Comparison of ENCODE assay signal across 1 cellular context in the genomic region with DNA sequence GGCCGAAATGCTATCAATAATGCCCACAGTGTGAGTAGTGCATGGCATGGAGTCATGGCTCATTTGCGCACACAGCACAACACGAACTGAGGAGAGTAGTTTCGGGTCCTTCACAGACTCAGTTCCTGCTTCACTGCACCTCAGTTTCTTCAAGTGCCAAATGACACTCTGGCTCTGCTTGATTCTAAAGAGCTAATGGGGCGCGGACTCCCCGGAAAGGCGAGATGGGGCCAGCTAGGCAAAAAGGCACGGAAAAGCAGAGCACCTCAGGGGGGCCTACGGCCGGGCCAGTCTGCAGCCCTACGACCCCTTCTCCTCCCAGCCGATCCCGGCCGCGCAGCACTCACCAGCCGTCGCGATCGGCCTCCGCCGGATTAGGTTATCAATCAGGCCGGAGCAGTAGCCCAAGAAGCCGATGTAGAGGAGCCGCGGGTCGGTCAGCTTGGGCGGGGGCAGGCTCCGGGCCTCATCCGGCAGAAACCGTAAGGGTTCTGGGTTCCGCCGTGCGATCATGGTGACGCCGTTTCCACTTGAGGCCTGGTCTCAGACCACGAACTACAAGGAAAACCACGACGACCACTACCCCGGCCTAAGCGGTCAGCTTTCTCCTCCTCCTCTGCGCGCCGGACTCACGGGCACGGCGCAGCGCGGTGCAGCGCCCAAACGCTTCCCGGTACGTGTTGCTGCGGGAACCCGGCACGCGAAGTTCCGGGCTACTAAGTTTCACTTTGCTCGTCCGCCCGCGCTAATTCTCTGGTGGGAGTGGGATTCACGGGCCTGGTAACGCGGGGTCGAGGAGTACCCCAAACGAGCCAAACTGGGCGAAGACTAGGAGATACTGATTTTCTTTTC.
TF ChIP-seq lines count a peak whose summit lies in the region.

A gene (minus strand): TSS at position 631 of the 852 bp plus-strand sequence. CDS start 118 bp downstream, at position 513.

TF ChIP-seq in K562, 482 proteins besides CTCF, POLR2A, EP300 and RAD21 (continued from another document and continues in another):
- TF ChIP-seq, protein P1, sequence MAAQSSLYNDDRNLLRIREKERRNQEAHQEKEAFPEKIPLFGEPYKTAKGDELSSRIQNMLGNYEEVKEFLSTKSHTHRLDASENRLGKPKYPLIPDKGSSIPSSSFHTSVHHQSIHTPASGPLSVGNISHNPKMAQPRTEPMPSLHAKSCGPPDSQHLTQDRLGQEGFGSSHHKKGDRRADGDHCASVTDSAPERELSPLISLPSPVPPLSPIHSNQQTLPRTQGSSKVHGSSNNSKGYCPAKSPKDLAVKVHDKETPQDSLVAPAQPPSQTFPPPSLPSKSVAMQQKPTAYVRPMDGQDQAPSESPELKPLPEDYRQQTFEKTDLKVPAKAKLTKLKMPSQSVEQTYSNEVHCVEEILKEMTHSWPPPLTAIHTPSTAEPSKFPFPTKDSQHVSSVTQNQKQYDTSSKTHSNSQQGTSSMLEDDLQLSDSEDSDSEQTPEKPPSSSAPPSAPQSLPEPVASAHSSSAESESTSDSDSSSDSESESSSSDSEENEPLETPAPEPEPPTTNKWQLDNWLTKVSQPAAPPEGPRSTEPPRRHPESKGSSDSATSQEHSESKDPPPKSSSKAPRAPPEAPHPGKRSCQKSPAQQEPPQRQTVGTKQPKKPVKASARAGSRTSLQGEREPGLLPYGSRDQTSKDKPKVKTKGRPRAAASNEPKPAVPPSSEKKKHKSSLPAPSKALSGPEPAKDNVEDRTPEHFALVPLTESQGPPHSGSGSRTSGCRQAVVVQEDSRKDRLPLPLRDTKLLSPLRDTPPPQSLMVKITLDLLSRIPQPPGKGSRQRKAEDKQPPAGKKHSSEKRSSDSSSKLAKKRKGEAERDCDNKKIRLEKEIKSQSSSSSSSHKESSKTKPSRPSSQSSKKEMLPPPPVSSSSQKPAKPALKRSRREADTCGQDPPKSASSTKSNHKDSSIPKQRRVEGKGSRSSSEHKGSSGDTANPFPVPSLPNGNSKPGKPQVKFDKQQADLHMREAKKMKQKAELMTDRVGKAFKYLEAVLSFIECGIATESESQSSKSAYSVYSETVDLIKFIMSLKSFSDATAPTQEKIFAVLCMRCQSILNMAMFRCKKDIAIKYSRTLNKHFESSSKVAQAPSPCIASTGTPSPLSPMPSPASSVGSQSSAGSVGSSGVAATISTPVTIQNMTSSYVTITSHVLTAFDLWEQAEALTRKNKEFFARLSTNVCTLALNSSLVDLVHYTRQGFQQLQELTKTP (IDR thresholded peaks at IDR 0.05; ENCODE audit: low read depth in 1 of 2, partially characterized antibody in 2 of 2), result no peak
- no peak for TF ChIP-seq STAT5B (CRISPR knock-in tag; IDR thresholded peaks at IDR 0.05)
- TF ChIP-seq, protein P2, sequence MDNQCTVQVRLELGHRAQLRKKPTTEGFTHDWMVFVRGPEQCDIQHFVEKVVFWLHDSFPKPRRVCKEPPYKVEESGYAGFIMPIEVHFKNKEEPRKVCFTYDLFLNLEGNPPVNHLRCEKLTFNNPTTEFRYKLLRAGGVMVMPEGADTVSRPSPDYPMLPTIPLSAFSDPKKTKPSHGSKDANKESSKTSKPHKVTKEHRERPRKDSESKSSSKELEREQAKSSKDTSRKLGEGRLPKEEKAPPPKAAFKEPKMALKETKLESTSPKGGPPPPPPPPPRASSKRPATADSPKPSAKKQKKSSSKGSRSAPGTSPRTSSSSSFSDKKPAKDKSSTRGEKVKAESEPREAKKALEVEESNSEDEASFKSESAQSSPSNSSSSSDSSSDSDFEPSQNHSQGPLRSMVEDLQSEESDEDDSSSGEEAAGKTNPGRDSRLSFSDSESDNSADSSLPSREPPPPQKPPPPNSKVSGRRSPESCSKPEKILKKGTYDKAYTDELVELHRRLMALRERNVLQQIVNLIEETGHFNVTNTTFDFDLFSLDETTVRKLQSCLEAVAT (IDR thresholded peaks at IDR 0.05), result no peak
- TF ChIP-seq, protein P3, sequence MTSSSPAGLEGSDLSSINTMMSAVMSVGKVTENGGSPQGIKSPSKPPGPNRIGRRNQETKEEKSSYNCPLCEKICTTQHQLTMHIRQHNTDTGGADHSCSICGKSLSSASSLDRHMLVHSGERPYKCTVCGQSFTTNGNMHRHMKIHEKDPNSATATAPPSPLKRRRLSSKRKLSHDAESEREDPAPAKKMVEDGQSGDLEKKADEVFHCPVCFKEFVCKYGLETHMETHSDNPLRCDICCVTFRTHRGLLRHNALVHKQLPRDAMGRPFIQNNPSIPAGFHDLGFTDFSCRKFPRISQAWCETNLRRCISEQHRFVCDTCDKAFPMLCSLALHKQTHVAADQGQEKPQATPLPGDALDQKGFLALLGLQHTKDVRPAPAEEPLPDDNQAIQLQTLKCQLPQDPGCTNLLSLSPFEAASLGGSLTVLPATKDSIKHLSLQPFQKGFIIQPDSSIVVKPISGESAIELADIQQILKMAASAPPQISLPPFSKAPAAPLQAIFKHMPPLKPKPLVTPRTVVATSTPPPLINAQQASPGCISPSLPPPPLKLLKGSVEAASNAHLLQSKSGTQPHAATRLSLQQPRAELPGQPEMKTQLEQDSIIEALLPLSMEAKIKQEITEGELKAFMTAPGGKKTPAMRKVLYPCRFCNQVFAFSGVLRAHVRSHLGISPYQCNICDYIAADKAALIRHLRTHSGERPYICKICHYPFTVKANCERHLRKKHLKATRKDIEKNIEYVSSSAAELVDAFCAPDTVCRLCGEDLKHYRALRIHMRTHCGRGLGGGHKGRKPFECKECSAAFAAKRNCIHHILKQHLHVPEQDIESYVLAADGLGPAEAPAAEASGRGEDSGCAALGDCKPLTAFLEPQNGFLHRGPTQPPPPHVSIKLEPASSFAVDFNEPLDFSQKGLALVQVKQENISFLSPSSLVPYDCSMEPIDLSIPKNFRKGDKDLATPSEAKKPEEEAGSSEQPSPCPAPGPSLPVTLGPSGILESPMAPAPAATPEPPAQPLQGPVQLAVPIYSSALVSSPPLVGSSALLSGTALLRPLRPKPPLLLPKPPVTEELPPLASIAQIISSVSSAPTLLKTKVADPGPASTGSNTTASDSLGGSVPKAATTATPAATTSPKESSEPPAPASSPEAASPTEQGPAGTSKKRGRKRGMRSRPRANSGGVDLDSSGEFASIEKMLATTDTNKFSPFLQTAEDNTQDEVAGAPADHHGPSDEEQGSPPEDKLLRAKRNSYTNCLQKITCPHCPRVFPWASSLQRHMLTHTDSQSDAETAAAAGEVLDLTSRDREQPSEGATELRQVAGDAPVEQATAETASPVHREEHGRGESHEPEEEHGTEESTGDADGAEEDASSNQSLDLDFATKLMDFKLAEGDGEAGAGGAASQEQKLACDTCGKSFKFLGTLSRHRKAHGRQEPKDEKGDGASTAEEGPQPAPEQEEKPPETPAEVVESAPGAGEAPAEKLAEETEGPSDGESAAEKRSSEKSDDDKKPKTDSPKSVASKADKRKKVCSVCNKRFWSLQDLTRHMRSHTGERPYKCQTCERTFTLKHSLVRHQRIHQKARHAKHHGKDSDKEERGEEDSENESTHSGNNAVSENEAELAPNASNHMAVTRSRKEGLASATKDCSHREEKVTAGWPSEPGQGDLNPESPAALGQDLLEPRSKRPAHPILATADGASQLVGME (CRISPR knock-in tag; IDR thresholded peaks at IDR 0.05), result no peak
- TF ChIP-seq TEAD2 (tag; IDR thresholded peaks at IDR 0.05), result no peak
- no peak for TF ChIP-seq FOS (IDR thresholded peaks at IDR 0.05; ENCODE audit: extremely low read depth, insufficient read length)
- no peak for TF ChIP-seq ZNF41 (CRISPR knock-in tag; conservative IDR thresholded peaks at IDR 0.05)
- peak; percentile 80 for TF ChIP-seq ZBTB7A (IDR thresholded peaks at IDR 0.05; ENCODE audit: borderline replicate concordance, control insufficient read depth, low read depth, low read length)
- no peak for TF ChIP-seq PURB (CRISPR knock-in tag; IDR thresholded peaks at IDR 0.05; ENCODE audit: low read depth)
- peak; percentile 82; the same call in 1 of the 2 replicates for TF ChIP-seq GTF2F1 (IDR thresholded peaks at IDR 0.05; ENCODE audit: low read depth, low read length)
- peak; percentile 40 to 87; a peak in 1 of 4 replicates for TF ChIP-seq SIN3A (IDR thresholded peaks at IDR 0.05; ENCODE audit: borderline replicate concordance in 2 of 2, control insufficient read depth in 1 of 2, low read depth in 2 of 2, low read length in 2 of 2)
- TF ChIP-seq SMARCC2 (IDR thresholded peaks at IDR 0.05; ENCODE audit: low read depth), result no peak
- no peak for TF ChIP-seq ZNF311 (CRISPR knock-in tag; IDR thresholded peaks at IDR 0.05)
- TF ChIP-seq, protein P4, sequence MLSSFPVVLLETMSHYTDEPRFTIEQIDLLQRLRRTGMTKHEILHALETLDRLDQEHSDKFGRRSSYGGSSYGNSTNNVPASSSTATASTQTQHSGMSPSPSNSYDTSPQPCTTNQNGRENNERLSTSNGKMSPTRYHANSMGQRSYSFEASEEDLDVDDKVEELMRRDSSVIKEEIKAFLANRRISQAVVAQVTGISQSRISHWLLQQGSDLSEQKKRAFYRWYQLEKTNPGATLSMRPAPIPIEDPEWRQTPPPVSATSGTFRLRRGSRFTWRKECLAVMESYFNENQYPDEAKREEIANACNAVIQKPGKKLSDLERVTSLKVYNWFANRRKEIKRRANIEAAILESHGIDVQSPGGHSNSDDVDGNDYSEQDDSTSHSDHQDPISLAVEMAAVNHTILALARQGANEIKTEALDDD (IDR thresholded peaks at IDR 0.05), result no peak
- 0 out of 2 replicates have a peak, but pooled peaks have one; percentile 48 for TF ChIP-seq ZNF583 (CRISPR knock-in tag; IDR thresholded peaks at IDR 0.05)
- no peak for TF ChIP-seq NCOA2 (IDR thresholded peaks at IDR 0.05; ENCODE audit: partially characterized antibody in 2 of 2)
- no peak for TF ChIP-seq CCAR2 (IDR thresholded peaks at IDR 0.05; ENCODE audit: low read depth, low read length)
- TF ChIP-seq MTA2 (IDR thresholded peaks at IDR 0.05; ENCODE audit: low read depth), result no peak
- TF ChIP-seq MYBL2 (IDR thresholded peaks at IDR 0.05; ENCODE audit: low read depth), result no peak
- no peak for TF ChIP-seq MYBL2 (CRISPR knock-in tag; IDR thresholded peaks at IDR 0.05; ENCODE audit: borderline replicate concordance)
- TF ChIP-seq ETS2 (tag; IDR thresholded peaks at IDR 0.05; ENCODE audit: borderline replicate concordance, poor library complexity, severe bottlenecking), result no peak
- no peak for TF ChIP-seq ZNF23 (CRISPR knock-in tag; IDR thresholded peaks at IDR 0.05)
- TF ChIP-seq BRCA1 (IDR thresholded peaks at IDR 0.05), result no peak
- TF ChIP-seq BRCA1 (CRISPR knock-in tag; IDR thresholded peaks at IDR 0.05), result no peak
- no peak for TF ChIP-seq CHCHD3 (CRISPR knock-in tag; IDR thresholded peaks at IDR 0.05)
- TF ChIP-seq, protein P5, sequence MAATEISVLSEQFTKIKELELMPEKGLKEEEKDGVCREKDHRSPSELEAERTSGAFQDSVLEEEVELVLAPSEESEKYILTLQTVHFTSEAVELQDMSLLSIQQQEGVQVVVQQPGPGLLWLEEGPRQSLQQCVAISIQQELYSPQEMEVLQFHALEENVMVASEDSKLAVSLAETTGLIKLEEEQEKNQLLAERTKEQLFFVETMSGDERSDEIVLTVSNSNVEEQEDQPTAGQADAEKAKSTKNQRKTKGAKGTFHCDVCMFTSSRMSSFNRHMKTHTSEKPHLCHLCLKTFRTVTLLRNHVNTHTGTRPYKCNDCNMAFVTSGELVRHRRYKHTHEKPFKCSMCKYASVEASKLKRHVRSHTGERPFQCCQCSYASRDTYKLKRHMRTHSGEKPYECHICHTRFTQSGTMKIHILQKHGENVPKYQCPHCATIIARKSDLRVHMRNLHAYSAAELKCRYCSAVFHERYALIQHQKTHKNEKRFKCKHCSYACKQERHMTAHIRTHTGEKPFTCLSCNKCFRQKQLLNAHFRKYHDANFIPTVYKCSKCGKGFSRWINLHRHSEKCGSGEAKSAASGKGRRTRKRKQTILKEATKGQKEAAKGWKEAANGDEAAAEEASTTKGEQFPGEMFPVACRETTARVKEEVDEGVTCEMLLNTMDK (IDR thresholded peaks at IDR 0.05; ENCODE audit: borderline replicate concordance, insufficient read depth, low read depth, low read length, poor library complexity, severe bottlenecking), result no peak
- peak; percentile 70 for TF ChIP-seq HDAC3 (IDR thresholded peaks at IDR 0.05; ENCODE audit: borderline replicate concordance, partially characterized antibody)
- TF ChIP-seq DDX20 (tag; IDR thresholded peaks at IDR 0.05; ENCODE audit: low read depth), result no peak
- TF ChIP-seq ZNF3 (CRISPR knock-in tag; IDR thresholded peaks at IDR 0.05), result no peak
- TF ChIP-seq EZH2 (IDR thresholded peaks at IDR 0.05; ENCODE audit: borderline replicate concordance, low read depth, low read length), result no peak
- 0 out of 2 replicates have a peak, but pooled peaks have one; percentile 38 for TF ChIP-seq ZNF431 (CRISPR knock-in tag; IDR thresholded peaks at IDR 0.05)
- TF ChIP-seq, protein P6, sequence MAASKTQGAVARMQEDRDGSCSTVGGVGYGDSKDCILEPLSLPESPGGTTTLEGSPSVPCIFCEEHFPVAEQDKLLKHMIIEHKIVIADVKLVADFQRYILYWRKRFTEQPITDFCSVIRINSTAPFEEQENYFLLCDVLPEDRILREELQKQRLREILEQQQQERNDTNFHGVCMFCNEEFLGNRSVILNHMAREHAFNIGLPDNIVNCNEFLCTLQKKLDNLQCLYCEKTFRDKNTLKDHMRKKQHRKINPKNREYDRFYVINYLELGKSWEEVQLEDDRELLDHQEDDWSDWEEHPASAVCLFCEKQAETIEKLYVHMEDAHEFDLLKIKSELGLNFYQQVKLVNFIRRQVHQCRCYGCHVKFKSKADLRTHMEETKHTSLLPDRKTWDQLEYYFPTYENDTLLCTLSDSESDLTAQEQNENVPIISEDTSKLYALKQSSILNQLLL (CRISPR knock-in tag; IDR thresholded peaks at IDR 0.05; ENCODE audit: borderline replicate concordance), result no peak
- TF ChIP-seq, protein P7, sequence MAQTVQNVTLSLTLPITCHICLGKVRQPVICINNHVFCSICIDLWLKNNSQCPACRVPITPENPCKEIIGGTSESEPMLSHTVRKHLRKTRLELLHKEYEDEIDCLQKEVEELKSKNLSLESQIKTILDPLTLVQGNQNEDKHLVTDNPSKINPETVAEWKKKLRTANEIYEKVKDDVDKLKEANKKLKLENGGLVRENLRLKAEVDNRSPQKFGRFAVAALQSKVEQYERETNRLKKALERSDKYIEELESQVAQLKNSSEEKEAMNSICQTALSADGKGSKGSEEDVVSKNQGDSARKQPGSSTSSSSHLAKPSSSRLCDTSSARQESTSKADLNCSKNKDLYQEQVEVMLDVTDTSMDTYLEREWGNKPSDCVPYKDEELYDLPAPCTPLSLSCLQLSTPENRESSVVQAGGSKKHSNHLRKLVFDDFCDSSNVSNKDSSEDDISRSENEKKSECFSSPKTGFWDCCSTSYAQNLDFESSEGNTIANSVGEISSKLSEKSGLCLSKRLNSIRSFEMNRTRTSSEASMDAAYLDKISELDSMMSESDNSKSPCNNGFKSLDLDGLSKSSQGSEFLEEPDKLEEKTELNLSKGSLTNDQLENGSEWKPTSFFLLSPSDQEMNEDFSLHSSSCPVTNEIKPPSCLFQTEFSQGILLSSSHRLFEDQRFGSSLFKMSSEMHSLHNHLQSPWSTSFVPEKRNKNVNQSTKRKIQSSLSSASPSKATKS (CRISPR knock-in tag; IDR thresholded peaks at IDR 0.05), result no peak
- TF ChIP-seq SRF (CRISPR knock-in tag; IDR thresholded peaks at IDR 0.05), result peak in 1 of 2 experiments; percentile 52; a peak in 2 of 4 replicates
- TF ChIP-seq ZNF124 (CRISPR knock-in tag; IDR thresholded peaks at IDR 0.05), result no peak
- peak; percentile 93 for TF ChIP-seq RBFOX2 (IDR thresholded peaks at IDR 0.05; ENCODE audit: low read depth, low read length)
- TF ChIP-seq, protein P8, sequence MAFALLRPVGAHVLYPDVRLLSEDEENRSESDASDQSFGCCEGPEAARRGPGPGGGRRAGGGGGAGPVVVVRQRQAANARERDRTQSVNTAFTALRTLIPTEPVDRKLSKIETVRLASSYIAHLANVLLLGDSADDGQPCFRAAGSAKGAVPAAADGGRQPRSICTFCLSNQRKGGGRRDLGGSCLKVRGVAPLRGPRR (CRISPR knock-in tag; IDR thresholded peaks at IDR 0.05), result no peak
- peak; percentile 68 for TF ChIP-seq MYNN (IDR thresholded peaks at IDR 0.05)
- no peak for TF ChIP-seq MYNN (CRISPR knock-in tag; IDR thresholded peaks at IDR 0.05)
